In the genomic region with DNA sequence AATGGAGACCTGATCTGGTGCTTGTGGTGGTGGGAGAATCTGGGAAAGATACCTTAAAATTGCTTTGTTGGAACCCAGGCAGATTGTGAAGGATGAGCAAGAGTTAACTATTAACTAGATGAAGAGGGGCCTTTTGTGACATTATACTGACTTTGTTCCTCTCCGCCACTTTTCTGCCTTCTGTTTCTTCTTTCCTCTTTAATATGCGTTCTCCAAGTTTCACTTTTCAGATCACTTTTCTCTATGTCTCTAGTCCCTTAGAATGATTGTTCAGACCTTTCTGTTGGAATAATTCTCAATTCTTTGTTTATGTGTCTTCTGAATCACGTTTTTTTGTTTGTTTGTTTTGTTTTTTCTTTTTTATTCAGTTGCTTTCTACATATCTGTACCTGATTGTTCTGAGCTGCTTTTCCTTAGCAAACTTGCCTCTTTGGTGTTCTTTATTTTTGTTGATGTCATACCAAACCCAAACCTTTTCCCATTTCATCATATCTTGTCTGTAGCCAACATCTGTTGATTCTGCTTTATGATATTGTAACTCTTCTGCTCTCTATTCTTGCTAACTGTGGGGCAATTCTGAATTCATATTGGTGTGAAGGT, we compare ENCODE assay signal across 9 cellular contexts. TPM values are rescaled to one million over a fixed set of nuclear protein-coding genes. Genes with fewer than 3 reads are reported as not detected.
DNase-seq lines count a peak whose midpoint lies in the region; ATAC-seq, FAIRE-seq and TF ChIP-seq lines count a peak whose summit lies in the region.
"Had no signal": no experiment of that assay in that cellular context is flagged by ENCODE, and none has a peak within 500 bp of the region (broad histone marks: within the 10 kb centered on the region; RNA-seq: fewer than 3 reads in every experiment).

No MANE protein-coding gene starts in this region.

- H3K4me3 Mint-ChIP-seq in osteocyte (ENCODE audit: unreplicated experiment) = peak overlapping the region; percentile 83
- H3K4me3 Mint-ChIP-seq in activated CD8-positive, alpha-beta T cell treated with anti-CD3 and anti-CD28 coated beads, Interleukin-2, amount 10 ng/mL, durations not matched to agents 7 days and 5 days = no peak overlapping the region
- no peak overlapping the region for H3K4me3 Mint-ChIP-seq in activated CD8-positive, alpha-beta T cell treated with anti-CD3 and anti-CD28 coated beads for 36 hours

- no peak overlapping the region for H3K27ac ChIP-seq in endothelial cell of umbilical vein (ENCODE audit: insufficient read depth, low read depth, low read length)

- peaks cover 5% of the 10 kb centered on the region for H4K20me1 ChIP-seq in endothelial cell of umbilical vein (replicated peaks; ENCODE audit: control insufficient read depth, extremely low read depth, insufficient read depth, low read length)

- no peaks in the 10 kb centered on the region for H3K9me1 ChIP-seq in endothelial cell of umbilical vein (replicated peaks; ENCODE audit: control insufficient read depth, extremely low read depth, insufficient read depth, low read length)

- POLR2A ChIA-PET in endothelial cell of umbilical vein (lab: Charles Lee) = no interaction called here
- POLR2A ChIA-PET in activated CD8-positive, alpha-beta T cell treated with anti-CD3 and anti-CD28 coated beads, Interleukin-2, amount 10 ng/mL, durations not matched to agents 7 days and 5 days (lab: Charles Lee) = no interaction called here
- POLR2A ChIA-PET in activated CD8-positive, alpha-beta T cell treated with anti-CD3 and anti-CD28 coated beads for 36 hours (lab: Charles Lee) = interaction anchor here (0.7 to 1.2 kb wide), 2 partner anchors 25 to 691 kb away, joined by 3 read pairs; no protein-coding TSS in a partner anchor

- no peaks in the 10 kb centered on the region for H3K27me3 Mint-ChIP-seq in osteocyte (ENCODE audit: unreplicated experiment)
- peaks cover 32% of the 10 kb centered on the region for H3K27me3 Mint-ChIP-seq in activated CD8-positive, alpha-beta T cell treated with anti-CD3 and anti-CD28 coated beads, Interleukin-2, amount 10 ng/mL, durations not matched to agents 7 days and 5 days (ENCODE audit: low read depth)
- peaks cover 32% of the 10 kb centered on the region for H3K27me3 Mint-ChIP-seq in activated CD8-positive, alpha-beta T cell treated with anti-CD3 and anti-CD28 coated beads for 36 hours

- H3K9me3 Mint-ChIP-seq in osteocyte (ENCODE audit: unreplicated experiment) = no peaks in the 10 kb centered on the region
- no peaks in the 10 kb centered on the region for H3K9me3 Mint-ChIP-seq in activated CD8-positive, alpha-beta T cell treated with anti-CD3 and anti-CD28 coated beads, Interleukin-2, amount 10 ng/mL, durations not matched to agents 7 days and 5 days (ENCODE audit: insufficient read depth)
- H3K9me3 Mint-ChIP-seq in activated CD8-positive, alpha-beta T cell treated with anti-CD3 and anti-CD28 coated beads for 36 hours = no peaks in the 10 kb centered on the region

- H3K4me2 ChIP-seq in endothelial cell of umbilical vein (ENCODE audit: insufficient read depth, low read length) = no peak overlapping the region

- H3K9ac ChIP-seq in endothelial cell of umbilical vein (replicated peaks; ENCODE audit: extremely low read depth, insufficient read depth, low read length) = no peak overlapping the region

- peaks cover 3% of the 10 kb centered on the region for H3K4me1 ChIP-seq in endothelial cell of umbilical vein (ENCODE audit: control insufficient read depth, extremely low read depth, insufficient read depth, low read length)

- no peaks in the 10 kb centered on the region for H3K36me3 Mint-ChIP-seq in osteocyte (ENCODE audit: unreplicated experiment)
- peaks cover 5% of the 10 kb centered on the region for H3K36me3 Mint-ChIP-seq in activated CD8-positive, alpha-beta T cell treated with anti-CD3 and anti-CD28 coated beads, Interleukin-2, amount 10 ng/mL, durations not matched to agents 7 days and 5 days (ENCODE audit: low read depth)
- peaks cover 3% of the 10 kb centered on the region for H3K36me3 Mint-ChIP-seq in activated CD8-positive, alpha-beta T cell treated with anti-CD3 and anti-CD28 coated beads for 36 hours (ENCODE audit: low read depth)

- CTCF ChIA-PET in endothelial cell of umbilical vein (lab: Charles Lee) = interaction anchor here (1.0 kb wide), 1 partner anchor 104 kb away, joined by 3 read pairs; no protein-coding TSS in a partner anchor
- CTCF ChIA-PET in activated CD8-positive, alpha-beta T cell treated with anti-CD3 and anti-CD28 coated beads, Interleukin-2, amount 10 ng/mL, durations not matched to agents 7 days and 5 days (lab: Charles Lee) = interaction anchor here (1.0 kb wide), 1 partner anchor 11 kb away, joined by 3 read pairs; no protein-coding TSS in a partner anchor
- CTCF ChIA-PET in activated CD8-positive, alpha-beta T cell treated with anti-CD3 and anti-CD28 coated beads for 36 hours (lab: Charles Lee) = no interaction called here

- no peak for ATAC-seq in activated CD8-positive, alpha-beta T cell treated with anti-CD3 and anti-CD28 coated beads, Interleukin-2, amount 10 ng/mL, durations not matched to agents 7 days and 5 days
- no peak for ATAC-seq in activated CD8-positive, alpha-beta T cell treated with anti-CD3 and anti-CD28 coated beads for 36 hours

- H3K79me2 ChIP-seq in endothelial cell of umbilical vein (ENCODE audit: control insufficient read depth, insufficient read depth, low read length) = no peaks in the 10 kb centered on the region

- H3K36me3 ChIP-seq in endothelial cell of umbilical vein (ENCODE audit: control insufficient read depth in 2 of 2, extremely low read depth in 1 of 2, insufficient read depth in 2 of 2, low read length in 2 of 2) = no peaks in the 10 kb centered on the region

- dilution Hi-C loops in endothelial cell of umbilical vein (cut with MboI; ENCODE audit: extremely low pct_ligation_motif_present, low sequenced_read_pairs) = no loop called here

- H3K4me3 ChIP-seq in NB4 (ENCODE audit: low read depth, low read length) = peak overlapping the region; percentile 37
- no peak overlapping the region for H3K4me3 ChIP-seq in endothelial cell of umbilical vein (replicated peaks in 1 of 3; ENCODE audit: insufficient read depth in 1 of 3, low read depth in 1 of 3, low read length in 3 of 3)

- no peak overlapping the region for H2AFZ ChIP-seq in endothelial cell of umbilical vein (ENCODE audit: low read depth, low read length)

- H3K27ac Mint-ChIP-seq in osteocyte (ENCODE audit: unreplicated experiment) = peak overlapping the region; percentile 93
- no peak overlapping the region for H3K27ac Mint-ChIP-seq in activated CD8-positive, alpha-beta T cell treated with anti-CD3 and anti-CD28 coated beads, Interleukin-2, amount 10 ng/mL, durations not matched to agents 7 days and 5 days
- H3K27ac Mint-ChIP-seq in activated CD8-positive, alpha-beta T cell treated with anti-CD3 and anti-CD28 coated beads for 36 hours = no peak overlapping the region

- DNase-seq in DMS53 (lab: John Stamatoyannopoulos, UW) = peak; percentile 57
- DNase-seq in NB4 (ENCODE audit: low read depth) = peak; percentile 38
- DNase-seq in endothelial cell of umbilical vein (ENCODE audit: low read depth, low spot score) = no peak
- DNase-seq in osteocyte (ENCODE audit: extremely low spot score, unreplicated experiment) = no peak
- DNase-seq in activated CD8-positive, alpha-beta T cell treated with anti-CD3 and anti-CD28 coated beads, Interleukin-2, amount 10 ng/mL, durations not matched to agents 7 days and 5 days = no peak
- no peak for DNase-seq in activated CD8-positive, alpha-beta T cell treated with anti-CD3 and anti-CD28 coated beads for 36 hours
- no peak for DNase-seq in dermis blood vessel endothelial cell
- no peak for DNase-seq in COLO829 (ENCODE audit: low spot score)
- DNase-seq: activated T-cell treated with anti-CD3 and anti-CD28 coated beads for 4 hours had no signal

- H3K9me3 ChIP-seq in endothelial cell of umbilical vein (replicated peaks; ENCODE audit: control insufficient read depth, insufficient read depth, low read length) = no peaks in the 10 kb centered on the region

- TF ChIP-seq CTCF in NB4 (IDR thresholded peaks at IDR 0.05; ENCODE audit: low read depth, low read length) (no peak), endothelial cell of umbilical vein (IDR thresholded peaks at IDR 0.05; ENCODE audit: extremely low read depth in 1 of 2, insufficient read depth in 1 of 2, low read depth in 1 of 2, low read length in 2 of 2) (no peak), osteocyte (IDR thresholded peaks at IDR 0.05) (no peak)
- no peak for TF ChIP-seq CTCF in activated CD8-positive, alpha-beta T cell treated with anti-CD3 and anti-CD28 coated beads for 36 hours (IDR thresholded peaks at IDR 0.05)

- TF ChIP-seq POLR2A in NB4 (IDR thresholded peaks at IDR 0.05; ENCODE audit: extremely low read depth, insufficient read length) (no peak), endothelial cell of umbilical vein (IDR thresholded peaks at IDR 0.05; ENCODE audit: low read depth, low read length) (no peak)

- no peak for FAIRE-seq in endothelial cell of umbilical vein (lab: Jason Lieb, UNC)

- H3K4me1 Mint-ChIP-seq in osteocyte (ENCODE audit: unreplicated experiment) = peaks cover 48% of the 10 kb centered on the region
- peaks cover 31% of the 10 kb centered on the region for H3K4me1 Mint-ChIP-seq in activated CD8-positive, alpha-beta T cell treated with anti-CD3 and anti-CD28 coated beads, Interleukin-2, amount 10 ng/mL, durations not matched to agents 7 days and 5 days (ENCODE audit: low read depth)
- peaks cover 31% of the 10 kb centered on the region for H3K4me1 Mint-ChIP-seq in activated CD8-positive, alpha-beta T cell treated with anti-CD3 and anti-CD28 coated beads for 36 hours (ENCODE audit: low read depth)

- peaks cover 63 to 86% of the 10 kb centered on the region in 2 experiments for H3K27me3 ChIP-seq in endothelial cell of umbilical vein (ENCODE audit: control insufficient read depth in 2 of 2, insufficient read depth in 2 of 2, low read length in 2 of 2)

- intact Hi-C loops in endothelial cell of umbilical vein (cut with micrococcal nuclease) = no loop called here
- intact Hi-C loops in activated CD8-positive, alpha-beta T cell treated with anti-CD3 and anti-CD28 coated beads for 36 hours (cut with micrococcal nuclease) = loop anchor here (5.0 kb wide), 1 partner anchor 47 kb away; no protein-coding TSS in a partner anchor

- no TSS peak for BruUV-seq in endothelial cell of umbilical vein (replicated peaks; lab: Mats Ljungman, UMichigan)

RNA-seq across cellular contexts. Expression of a gene that starts 2.8 kb away (rescaled TPM):
- total RNA-seq in endothelial cell of umbilical vein (not detected in 2 replicates), osteocyte (75.5 and 79.6 TPM in 2 replicates), dermis blood vessel endothelial cell (0.23 and 0.51 TPM in 2 replicates)
- not detected in 2 replicates for polyA plus RNA-seq in endothelial cell of umbilical vein
- 0.01 and 0.04 TPM in 2 replicates for polyA plus RNA-seq in endothelial cell of umbilical vein (2011; cell fraction: cytosol; rRNA removed)
- 0.03 TPM in 1 of 2 replicates, not detected in the other for polyA plus RNA-seq in endothelial cell of umbilical vein (2011; cell fraction: nucleus; rRNA removed)
- 0.41 and 0.44 TPM in 2 replicates for polyA plus RNA-seq in endothelial cell of umbilical vein (2012)
- 0.04 TPM in 1 of 2 replicates, not detected in the other for polyA minus RNA-seq in endothelial cell of umbilical vein
- polyA minus RNA-seq in endothelial cell of umbilical vein (2011; cell fraction: cytosol; rRNA and poly(A)+ RNA removed) = 23.9 TPM
- not detected in 2 replicates for polyA minus RNA-seq in endothelial cell of umbilical vein (2011; cell fraction: nucleus; rRNA and poly(A)+ RNA removed)
- 1 to 10 TPM; 8.0 to 9.8 TPM for total RNA-seq in activated CD8-positive, alpha-beta T cell treated with anti-CD3 and anti-CD28 coated beads, Interleukin-2, amount 10 ng/mL, durations not matched to agents 7 days and 5 days
- 1 to 10 TPM; 6.6 to 6.9 TPM for total RNA-seq in activated CD8-positive, alpha-beta T cell treated with anti-CD3 and anti-CD28 coated beads for 36 hours

Comparison
In these comparisons a context has a peak if more than half of its experiments do, and no peak if none do; other contexts are left out.
1. DNase-seq: peak in DMS53 (single experiment) and NB4 (single experiment); none in endothelial cell of umbilical vein (single experiment), osteocyte (single experiment), activated CD8-positive, alpha-beta T cell treated with anti-CD3 and anti-CD28 coated beads, Interleukin-2, amount 10 ng/mL, durations not matched to agents 7 days and 5 days (single experiment), activated CD8-positive, alpha-beta T cell treated with anti-CD3 and anti-CD28 coated beads for 36 hours (single experiment), dermis blood vessel endothelial cell (single experiment) and COLO829 (single experiment).